1 cellular context compared by ENCODE assay signal in the genomic region with DNA sequence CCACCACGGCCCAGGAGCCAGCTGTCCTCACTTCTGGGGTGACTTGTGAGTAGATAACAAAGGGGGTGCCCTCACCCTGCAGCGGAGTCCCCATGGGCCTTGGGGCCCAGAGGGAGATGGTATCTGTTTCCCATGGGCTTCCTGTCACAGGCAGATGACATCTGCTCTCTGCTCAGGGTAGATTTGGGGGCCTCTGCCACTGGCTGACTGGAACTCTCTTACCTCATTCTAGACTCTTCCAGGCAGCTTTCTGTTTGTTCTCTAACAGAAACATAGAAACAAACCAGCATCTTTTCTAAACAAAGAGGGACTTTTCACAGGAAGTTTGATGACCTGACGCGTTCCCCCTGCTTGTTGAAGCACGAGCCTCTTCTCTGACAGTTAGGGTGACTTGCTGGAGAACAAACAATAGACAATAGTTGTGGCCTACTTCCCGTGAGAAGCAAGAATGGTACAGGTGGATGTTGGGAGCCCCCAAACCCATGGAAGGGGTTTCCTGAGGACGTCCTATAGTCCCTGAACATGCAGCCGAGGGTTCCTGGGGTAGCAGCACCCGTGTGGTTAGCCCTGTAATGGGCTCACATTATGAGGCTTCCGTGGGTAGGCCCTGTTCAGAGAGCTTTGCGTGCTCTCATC.
TF ChIP-seq lines count a peak whose summit lies in the region.

No MANE protein-coding gene starts in this region.

TF ChIP-seq in H1, 55 proteins besides CTCF, POLR2A, EP300 and RAD21 (continued from another document):
- TF ChIP-seq, protein P1, sequence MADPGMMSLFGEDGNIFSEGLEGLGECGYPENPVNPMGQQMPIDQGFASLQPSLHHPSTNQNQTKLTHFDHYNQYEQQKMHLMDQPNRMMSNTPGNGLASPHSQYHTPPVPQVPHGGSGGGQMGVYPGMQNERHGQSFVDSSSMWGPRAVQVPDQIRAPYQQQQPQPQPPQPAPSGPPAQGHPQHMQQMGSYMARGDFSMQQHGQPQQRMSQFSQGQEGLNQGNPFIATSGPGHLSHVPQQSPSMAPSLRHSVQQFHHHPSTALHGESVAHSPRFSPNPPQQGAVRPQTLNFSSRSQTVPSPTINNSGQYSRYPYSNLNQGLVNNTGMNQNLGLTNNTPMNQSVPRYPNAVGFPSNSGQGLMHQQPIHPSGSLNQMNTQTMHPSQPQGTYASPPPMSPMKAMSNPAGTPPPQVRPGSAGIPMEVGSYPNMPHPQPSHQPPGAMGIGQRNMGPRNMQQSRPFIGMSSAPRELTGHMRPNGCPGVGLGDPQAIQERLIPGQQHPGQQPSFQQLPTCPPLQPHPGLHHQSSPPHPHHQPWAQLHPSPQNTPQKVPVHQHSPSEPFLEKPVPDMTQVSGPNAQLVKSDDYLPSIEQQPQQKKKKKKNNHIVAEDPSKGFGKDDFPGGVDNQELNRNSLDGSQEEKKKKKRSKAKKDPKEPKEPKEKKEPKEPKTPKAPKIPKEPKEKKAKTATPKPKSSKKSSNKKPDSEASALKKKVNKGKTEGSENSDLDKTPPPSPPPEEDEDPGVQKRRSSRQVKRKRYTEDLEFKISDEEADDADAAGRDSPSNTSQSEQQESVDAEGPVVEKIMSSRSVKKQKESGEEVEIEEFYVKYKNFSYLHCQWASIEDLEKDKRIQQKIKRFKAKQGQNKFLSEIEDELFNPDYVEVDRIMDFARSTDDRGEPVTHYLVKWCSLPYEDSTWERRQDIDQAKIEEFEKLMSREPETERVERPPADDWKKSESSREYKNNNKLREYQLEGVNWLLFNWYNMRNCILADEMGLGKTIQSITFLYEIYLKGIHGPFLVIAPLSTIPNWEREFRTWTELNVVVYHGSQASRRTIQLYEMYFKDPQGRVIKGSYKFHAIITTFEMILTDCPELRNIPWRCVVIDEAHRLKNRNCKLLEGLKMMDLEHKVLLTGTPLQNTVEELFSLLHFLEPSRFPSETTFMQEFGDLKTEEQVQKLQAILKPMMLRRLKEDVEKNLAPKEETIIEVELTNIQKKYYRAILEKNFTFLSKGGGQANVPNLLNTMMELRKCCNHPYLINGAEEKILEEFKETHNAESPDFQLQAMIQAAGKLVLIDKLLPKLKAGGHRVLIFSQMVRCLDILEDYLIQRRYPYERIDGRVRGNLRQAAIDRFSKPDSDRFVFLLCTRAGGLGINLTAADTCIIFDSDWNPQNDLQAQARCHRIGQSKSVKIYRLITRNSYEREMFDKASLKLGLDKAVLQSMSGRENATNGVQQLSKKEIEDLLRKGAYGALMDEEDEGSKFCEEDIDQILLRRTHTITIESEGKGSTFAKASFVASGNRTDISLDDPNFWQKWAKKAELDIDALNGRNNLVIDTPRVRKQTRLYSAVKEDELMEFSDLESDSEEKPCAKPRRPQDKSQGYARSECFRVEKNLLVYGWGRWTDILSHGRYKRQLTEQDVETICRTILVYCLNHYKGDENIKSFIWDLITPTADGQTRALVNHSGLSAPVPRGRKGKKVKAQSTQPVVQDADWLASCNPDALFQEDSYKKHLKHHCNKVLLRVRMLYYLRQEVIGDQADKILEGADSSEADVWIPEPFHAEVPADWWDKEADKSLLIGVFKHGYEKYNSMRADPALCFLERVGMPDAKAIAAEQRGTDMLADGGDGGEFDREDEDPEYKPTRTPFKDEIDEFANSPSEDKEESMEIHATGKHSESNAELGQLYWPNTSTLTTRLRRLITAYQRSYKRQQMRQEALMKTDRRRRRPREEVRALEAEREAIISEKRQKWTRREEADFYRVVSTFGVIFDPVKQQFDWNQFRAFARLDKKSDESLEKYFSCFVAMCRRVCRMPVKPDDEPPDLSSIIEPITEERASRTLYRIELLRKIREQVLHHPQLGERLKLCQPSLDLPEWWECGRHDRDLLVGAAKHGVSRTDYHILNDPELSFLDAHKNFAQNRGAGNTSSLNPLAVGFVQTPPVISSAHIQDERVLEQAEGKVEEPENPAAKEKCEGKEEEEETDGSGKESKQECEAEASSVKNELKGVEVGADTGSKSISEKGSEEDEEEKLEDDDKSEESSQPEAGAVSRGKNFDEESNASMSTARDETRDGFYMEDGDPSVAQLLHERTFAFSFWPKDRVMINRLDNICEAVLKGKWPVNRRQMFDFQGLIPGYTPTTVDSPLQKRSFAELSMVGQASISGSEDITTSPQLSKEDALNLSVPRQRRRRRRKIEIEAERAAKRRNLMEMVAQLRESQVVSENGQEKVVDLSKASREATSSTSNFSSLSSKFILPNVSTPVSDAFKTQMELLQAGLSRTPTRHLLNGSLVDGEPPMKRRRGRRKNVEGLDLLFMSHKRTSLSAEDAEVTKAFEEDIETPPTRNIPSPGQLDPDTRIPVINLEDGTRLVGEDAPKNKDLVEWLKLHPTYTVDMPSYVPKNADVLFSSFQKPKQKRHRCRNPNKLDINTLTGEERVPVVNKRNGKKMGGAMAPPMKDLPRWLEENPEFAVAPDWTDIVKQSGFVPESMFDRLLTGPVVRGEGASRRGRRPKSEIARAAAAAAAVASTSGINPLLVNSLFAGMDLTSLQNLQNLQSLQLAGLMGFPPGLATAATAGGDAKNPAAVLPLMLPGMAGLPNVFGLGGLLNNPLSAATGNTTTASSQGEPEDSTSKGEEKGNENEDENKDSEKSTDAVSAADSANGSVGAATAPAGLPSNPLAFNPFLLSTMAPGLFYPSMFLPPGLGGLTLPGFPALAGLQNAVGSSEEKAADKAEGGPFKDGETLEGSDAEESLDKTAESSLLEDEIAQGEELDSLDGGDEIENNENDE (IDR thresholded peaks at IDR 0.05; ENCODE audit: insufficient replicate concordance, low read length) = no peak
- TF ChIP-seq GTF2F1 (IDR thresholded peaks at IDR 0.05; ENCODE audit: borderline replicate concordance, low read depth, low read length) = no peak
- no peak for TF ChIP-seq BACH1 (IDR thresholded peaks at IDR 0.05; ENCODE audit: low read length)
- TF ChIP-seq SAP30 (IDR thresholded peaks at IDR 0.05; ENCODE audit: insufficient read depth, insufficient replicate concordance, low read length) = no peak
- TF ChIP-seq SUZ12 (IDR thresholded peaks at IDR 0.05; ENCODE audit: low read length) = no peak
- no peak for TF ChIP-seq NRF1 (IDR thresholded peaks at IDR 0.05; ENCODE audit: low read depth, low read length)
- TF ChIP-seq TAF1 (IDR thresholded peaks at IDR 0.05; ENCODE audit: low read depth, low read length) = no peak
- TF ChIP-seq RBBP5 (IDR thresholded peaks at IDR 0.05; ENCODE audit: borderline replicate concordance, low read depth, low read length) = no peak
